Comparison of ENCODE assay signal across 1 cellular context in the genomic region with DNA sequence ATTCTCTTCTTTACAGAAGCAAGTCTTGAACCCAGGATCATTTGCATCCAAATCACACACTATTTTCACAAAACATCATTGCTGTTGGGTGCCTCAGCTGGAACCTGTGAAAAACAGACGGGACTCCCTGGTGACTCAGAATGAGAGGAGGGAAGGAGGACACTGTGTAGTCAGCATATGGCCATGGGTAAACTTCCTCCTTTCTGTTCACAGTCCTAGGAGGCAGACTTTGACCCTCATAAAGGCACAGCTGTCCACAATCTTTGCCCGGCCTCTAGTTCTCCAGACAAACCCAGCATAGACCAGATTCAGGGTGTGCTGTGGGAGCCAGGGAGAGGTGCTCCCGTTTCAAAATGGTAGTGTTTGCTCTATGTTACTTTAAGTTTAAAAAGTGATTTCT.
TF ChIP-seq lines count a peak whose summit lies in the region.

No MANE protein-coding gene starts in this region.

TF ChIP-seq in HepG2, 621 proteins besides CTCF, POLR2A, EP300 and RAD21 (continued from another document and continues in another):
- TF ChIP-seq, protein P1, sequence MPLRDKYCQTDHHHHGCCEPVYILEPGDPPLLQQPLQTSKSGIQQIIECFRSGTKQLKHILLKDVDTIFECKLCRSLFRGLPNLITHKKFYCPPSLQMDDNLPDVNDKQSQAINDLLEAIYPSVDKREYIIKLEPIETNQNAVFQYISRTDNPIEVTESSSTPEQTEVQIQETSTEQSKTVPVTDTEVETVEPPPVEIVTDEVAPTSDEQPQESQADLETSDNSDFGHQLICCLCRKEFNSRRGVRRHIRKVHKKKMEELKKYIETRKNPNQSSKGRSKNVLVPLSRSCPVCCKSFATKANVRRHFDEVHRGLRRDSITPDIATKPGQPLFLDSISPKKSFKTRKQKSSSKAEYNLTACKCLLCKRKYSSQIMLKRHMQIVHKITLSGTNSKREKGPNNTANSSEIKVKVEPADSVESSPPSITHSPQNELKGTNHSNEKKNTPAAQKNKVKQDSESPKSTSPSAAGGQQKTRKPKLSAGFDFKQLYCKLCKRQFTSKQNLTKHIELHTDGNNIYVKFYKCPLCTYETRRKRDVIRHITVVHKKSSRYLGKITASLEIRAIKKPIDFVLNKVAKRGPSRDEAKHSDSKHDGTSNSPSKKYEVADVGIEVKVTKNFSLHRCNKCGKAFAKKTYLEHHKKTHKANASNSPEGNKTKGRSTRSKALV (CRISPR knock-in tag; IDR thresholded peaks at IDR 0.05), result no peak
- TF ChIP-seq ZNF33B (CRISPR knock-in tag; IDR thresholded peaks at IDR 0.05), result no peak
- peak; percentile 78 for TF ChIP-seq HNF4A (CRISPR knock-in tag; IDR thresholded peaks at IDR 0.05)
- no peak for TF ChIP-seq ZNF816 (CRISPR knock-in tag; IDR thresholded peaks at IDR 0.05; ENCODE audit: borderline replicate concordance)
- peak; percentile 94 for TF ChIP-seq ZNF263 (CRISPR knock-in tag; IDR thresholded peaks at IDR 0.05)
- no peak for TF ChIP-seq ZNF451 (CRISPR knock-in tag; IDR thresholded peaks at IDR 0.05)
- TF ChIP-seq ZNF749 (CRISPR knock-in tag; IDR thresholded peaks at IDR 0.05; ENCODE audit: borderline replicate concordance), result no peak
- TF ChIP-seq RARA (CRISPR knock-in tag; IDR thresholded peaks at IDR 0.05), result peak; percentile 26; the same call in 1 of the 2 replicates
- no peak for TF ChIP-seq CCAR2 (optimal IDR thresholded peaks at IDR 0.05; ENCODE audit: low read depth, low read length)
- no peak for TF ChIP-seq SOX6 (IDR thresholded peaks at IDR 0.05)
- 0 out of 2 replicates have a peak, but pooled peaks have one; percentile 20 for TF ChIP-seq SOX6 (CRISPR knock-in tag; IDR thresholded peaks at IDR 0.05)
- TF ChIP-seq, protein P2, sequence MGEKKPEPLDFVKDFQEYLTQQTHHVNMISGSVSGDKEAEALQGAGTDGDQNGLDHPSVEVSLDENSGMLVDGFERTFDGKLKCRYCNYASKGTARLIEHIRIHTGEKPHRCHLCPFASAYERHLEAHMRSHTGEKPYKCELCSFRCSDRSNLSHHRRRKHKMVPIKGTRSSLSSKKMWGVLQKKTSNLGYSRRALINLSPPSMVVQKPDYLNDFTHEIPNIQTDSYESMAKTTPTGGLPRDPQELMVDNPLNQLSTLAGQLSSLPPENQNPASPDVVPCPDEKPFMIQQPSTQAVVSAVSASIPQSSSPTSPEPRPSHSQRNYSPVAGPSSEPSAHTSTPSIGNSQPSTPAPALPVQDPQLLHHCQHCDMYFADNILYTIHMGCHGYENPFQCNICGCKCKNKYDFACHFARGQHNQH (CRISPR knock-in tag; IDR thresholded peaks at IDR 0.05), result no peak; the same call in 1 of the 2 replicates
- peak; percentile 66 for TF ChIP-seq HNF4G (IDR thresholded peaks at IDR 0.05; ENCODE audit: borderline replicate concordance, low read depth, low read length)
- TF ChIP-seq HNF4G (CRISPR knock-in tag; IDR thresholded peaks at IDR 0.05; ENCODE audit: borderline replicate concordance, low read depth), result no peak
- no peak for TF ChIP-seq ZNF607 (CRISPR knock-in tag; IDR thresholded peaks at IDR 0.05; ENCODE audit: borderline replicate concordance)
- TF ChIP-seq, protein P3, sequence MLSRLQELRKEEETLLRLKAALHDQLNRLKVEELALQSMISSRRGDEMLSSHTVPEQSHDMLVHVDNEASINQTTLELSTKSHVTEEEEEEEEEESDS (CRISPR knock-in tag; IDR thresholded peaks at IDR 0.05; ENCODE audit: borderline replicate concordance), result no peak
- 0 out of 2 replicates have a peak, but pooled peaks have one; percentile 51 for TF ChIP-seq ZSCAN9 (CRISPR knock-in tag; IDR thresholded peaks at IDR 0.05; ENCODE audit: borderline replicate concordance)
- TF ChIP-seq ZFP36L2 (CRISPR knock-in tag; IDR thresholded peaks at IDR 0.05), result no peak
- TF ChIP-seq PCBP2 (optimal IDR thresholded peaks at IDR 0.05; ENCODE audit: low read depth, low read length, poor library complexity, severe bottlenecking), result no peak
- TF ChIP-seq MTA3 (CRISPR knock-in tag; IDR thresholded peaks at IDR 0.05), result no peak
- TF ChIP-seq, protein P4, sequence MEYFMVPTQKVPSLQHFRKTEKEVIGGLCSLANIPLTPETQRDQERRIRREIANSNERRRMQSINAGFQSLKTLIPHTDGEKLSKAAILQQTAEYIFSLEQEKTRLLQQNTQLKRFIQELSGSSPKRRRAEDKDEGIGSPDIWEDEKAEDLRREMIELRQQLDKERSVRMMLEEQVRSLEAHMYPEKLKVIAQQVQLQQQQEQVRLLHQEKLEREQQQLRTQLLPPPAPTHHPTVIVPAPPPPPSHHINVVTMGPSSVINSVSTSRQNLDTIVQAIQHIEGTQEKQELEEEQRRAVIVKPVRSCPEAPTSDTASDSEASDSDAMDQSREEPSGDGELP (IDR thresholded peaks at IDR 0.05; ENCODE audit: borderline replicate concordance, low read depth), result peak; percentile 89
- TF ChIP-seq ZZZ3 (CRISPR knock-in tag; IDR thresholded peaks at IDR 0.05; ENCODE audit: borderline replicate concordance), result no peak
- no peak for TF ChIP-seq MLLT10 (CRISPR knock-in tag; IDR thresholded peaks at IDR 0.05)
- no peak for TF ChIP-seq KLF15 (CRISPR knock-in tag; IDR thresholded peaks at IDR 0.05; ENCODE audit: borderline replicate concordance)
- TF ChIP-seq STAG1 (CRISPR knock-in tag; IDR thresholded peaks at IDR 0.05), result no peak
- TF ChIP-seq, protein P5, sequence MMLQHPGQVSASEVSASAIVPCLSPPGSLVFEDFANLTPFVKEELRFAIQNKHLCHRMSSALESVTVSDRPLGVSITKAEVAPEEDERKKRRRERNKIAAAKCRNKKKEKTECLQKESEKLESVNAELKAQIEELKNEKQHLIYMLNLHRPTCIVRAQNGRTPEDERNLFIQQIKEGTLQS (CRISPR knock-in tag; IDR thresholded peaks at IDR 0.05), result no peak
- no peak for TF ChIP-seq TGIF2 (CRISPR knock-in tag; IDR thresholded peaks at IDR 0.05)
- TF ChIP-seq ZNF878 (CRISPR knock-in tag; IDR thresholded peaks at IDR 0.05), result peak; percentile 54; the same call in 1 of the 2 replicates
- TF ChIP-seq ZNF619 (CRISPR knock-in tag; IDR thresholded peaks at IDR 0.05), result no peak
- TF ChIP-seq TBX3 (IDR thresholded peaks at IDR 0.05; ENCODE audit: borderline replicate concordance), result no peak
- TF ChIP-seq TCF7L2 (IDR thresholded peaks at IDR 0.05; ENCODE audit: low read depth, low read length), result no peak
- no peak for TF ChIP-seq ISX (CRISPR knock-in tag; conservative IDR thresholded peaks at IDR 0.05)
- no peak for TF ChIP-seq ZSCAN31 (CRISPR knock-in tag; IDR thresholded peaks at IDR 0.05; ENCODE audit: low read depth)
- TF ChIP-seq, protein P6, sequence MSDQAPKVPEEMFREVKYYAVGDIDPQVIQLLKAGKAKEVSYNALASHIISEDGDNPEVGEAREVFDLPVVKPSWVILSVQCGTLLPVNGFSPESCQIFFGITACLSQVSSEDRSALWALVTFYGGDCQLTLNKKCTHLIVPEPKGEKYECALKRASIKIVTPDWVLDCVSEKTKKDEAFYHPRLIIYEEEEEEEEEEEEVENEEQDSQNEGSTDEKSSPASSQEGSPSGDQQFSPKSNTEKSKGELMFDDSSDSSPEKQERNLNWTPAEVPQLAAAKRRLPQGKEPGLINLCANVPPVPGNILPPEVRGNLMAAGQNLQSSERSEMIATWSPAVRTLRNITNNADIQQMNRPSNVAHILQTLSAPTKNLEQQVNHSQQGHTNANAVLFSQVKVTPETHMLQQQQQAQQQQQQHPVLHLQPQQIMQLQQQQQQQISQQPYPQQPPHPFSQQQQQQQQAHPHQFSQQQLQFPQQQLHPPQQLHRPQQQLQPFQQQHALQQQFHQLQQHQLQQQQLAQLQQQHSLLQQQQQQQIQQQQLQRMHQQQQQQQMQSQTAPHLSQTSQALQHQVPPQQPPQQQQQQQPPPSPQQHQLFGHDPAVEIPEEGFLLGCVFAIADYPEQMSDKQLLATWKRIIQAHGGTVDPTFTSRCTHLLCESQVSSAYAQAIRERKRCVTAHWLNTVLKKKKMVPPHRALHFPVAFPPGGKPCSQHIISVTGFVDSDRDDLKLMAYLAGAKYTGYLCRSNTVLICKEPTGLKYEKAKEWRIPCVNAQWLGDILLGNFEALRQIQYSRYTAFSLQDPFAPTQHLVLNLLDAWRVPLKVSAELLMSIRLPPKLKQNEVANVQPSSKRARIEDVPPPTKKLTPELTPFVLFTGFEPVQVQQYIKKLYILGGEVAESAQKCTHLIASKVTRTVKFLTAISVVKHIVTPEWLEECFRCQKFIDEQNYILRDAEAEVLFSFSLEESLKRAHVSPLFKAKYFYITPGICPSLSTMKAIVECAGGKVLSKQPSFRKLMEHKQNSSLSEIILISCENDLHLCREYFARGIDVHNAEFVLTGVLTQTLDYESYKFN (CRISPR knock-in tag; conservative IDR thresholded peaks at IDR 0.05), result peak; percentile 72
- no peak for TF ChIP-seq ZNF703 (CRISPR knock-in tag; IDR thresholded peaks at IDR 0.05; ENCODE audit: borderline replicate concordance)
- TF ChIP-seq FOXC1 (CRISPR knock-in tag; IDR thresholded peaks at IDR 0.05; ENCODE audit: borderline replicate concordance), result no peak
- 0 out of 2 replicates have a peak, but pooled peaks have one; percentile 21 for TF ChIP-seq ZFY (CRISPR knock-in tag; IDR thresholded peaks at IDR 0.05)
- no peak for TF ChIP-seq ZSCAN21 (CRISPR knock-in tag; IDR thresholded peaks at IDR 0.05; ENCODE audit: borderline replicate concordance)
- no peak for TF ChIP-seq TRIM24 (CRISPR knock-in tag; IDR thresholded peaks at IDR 0.05)
- TF ChIP-seq XRCC5 (optimal IDR thresholded peaks at IDR 0.05; ENCODE audit: low read length), result peak; percentile 30
- no peak for TF ChIP-seq NFYB (CRISPR knock-in tag; IDR thresholded peaks at IDR 0.05)
- no peak for TF ChIP-seq SP1 (IDR thresholded peaks at IDR 0.05)
- TF ChIP-seq SP1 (CRISPR knock-in tag; IDR thresholded peaks at IDR 0.05), result no peak
- TF ChIP-seq THYN1 (CRISPR knock-in tag; IDR thresholded peaks at IDR 0.05; ENCODE audit: borderline replicate concordance, low read depth), result no peak
- no peak for TF ChIP-seq HCFC1 (IDR thresholded peaks at IDR 0.05; ENCODE audit: low read depth, low read length)
- TF ChIP-seq, protein P7, sequence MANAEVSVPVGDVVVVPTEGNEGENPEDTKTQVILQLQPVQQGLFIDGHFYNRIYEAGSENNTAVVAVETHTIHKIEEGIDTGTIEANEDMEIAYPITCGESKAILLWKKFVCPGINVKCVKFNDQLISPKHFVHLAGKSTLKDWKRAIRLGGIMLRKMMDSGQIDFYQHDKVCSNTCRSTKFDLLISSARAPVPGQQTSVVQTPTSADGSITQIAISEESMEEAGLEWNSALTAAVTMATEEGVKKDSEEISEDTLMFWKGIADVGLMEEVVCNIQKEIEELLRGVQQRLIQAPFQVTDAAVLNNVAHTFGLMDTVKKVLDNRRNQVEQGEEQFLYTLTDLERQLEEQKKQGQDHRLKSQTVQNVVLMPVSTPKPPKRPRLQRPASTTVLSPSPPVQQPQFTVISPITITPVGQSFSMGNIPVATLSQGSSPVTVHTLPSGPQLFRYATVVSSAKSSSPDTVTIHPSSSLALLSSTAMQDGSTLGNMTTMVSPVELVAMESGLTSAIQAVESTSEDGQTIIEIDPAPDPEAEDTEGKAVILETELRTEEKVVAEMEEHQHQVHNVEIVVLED (CRISPR knock-in tag; IDR thresholded peaks at IDR 0.05; ENCODE audit: borderline replicate concordance), result no peak
- TF ChIP-seq, protein P8, sequence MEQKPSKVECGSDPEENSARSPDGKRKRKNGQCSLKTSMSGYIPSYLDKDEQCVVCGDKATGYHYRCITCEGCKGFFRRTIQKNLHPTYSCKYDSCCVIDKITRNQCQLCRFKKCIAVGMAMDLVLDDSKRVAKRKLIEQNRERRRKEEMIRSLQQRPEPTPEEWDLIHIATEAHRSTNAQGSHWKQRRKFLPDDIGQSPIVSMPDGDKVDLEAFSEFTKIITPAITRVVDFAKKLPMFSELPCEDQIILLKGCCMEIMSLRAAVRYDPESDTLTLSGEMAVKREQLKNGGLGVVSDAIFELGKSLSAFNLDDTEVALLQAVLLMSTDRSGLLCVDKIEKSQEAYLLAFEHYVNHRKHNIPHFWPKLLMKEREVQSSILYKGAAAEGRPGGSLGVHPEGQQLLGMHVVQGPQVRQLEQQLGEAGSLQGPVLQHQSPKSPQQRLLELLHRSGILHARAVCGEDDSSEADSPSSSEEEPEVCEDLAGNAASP (CRISPR knock-in tag; IDR thresholded peaks at IDR 0.05; ENCODE audit: borderline replicate concordance), result 0 out of 2 replicates have a peak, but pooled peaks have one; percentile 24
- TF ChIP-seq ZMYM2 (CRISPR knock-in tag; IDR thresholded peaks at IDR 0.05), result no peak
- TF ChIP-seq KDM4B (CRISPR knock-in tag; IDR thresholded peaks at IDR 0.05), result no peak
- no peak for TF ChIP-seq ELF4 (CRISPR knock-in tag; IDR thresholded peaks at IDR 0.05; ENCODE audit: borderline replicate concordance)
- no peak for TF ChIP-seq ZNF772 (CRISPR knock-in tag; IDR thresholded peaks at IDR 0.05)
- TF ChIP-seq, protein P9, sequence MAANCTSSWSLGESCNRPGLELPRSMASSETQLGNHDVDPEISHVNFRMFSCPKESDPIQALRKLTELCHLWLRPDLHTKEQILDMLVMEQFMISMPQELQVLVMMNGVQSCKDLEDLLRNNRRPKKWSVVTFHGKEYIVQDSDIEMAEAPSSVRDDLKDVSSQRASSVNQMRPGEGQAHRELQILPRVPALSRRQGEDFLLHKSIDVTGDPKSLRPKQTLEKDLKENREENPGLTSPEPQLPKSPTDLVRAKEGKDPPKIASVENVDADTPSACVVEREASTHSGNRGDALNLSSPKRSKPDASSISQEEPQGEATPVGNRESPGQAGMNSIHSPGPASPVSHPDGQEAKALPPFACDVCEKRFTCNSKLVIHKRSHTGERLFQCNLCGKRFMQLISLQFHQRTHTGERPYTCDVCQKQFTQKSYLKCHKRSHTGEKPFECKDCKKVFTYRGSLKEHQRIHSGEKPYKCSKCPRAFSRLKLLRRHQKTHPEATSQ (CRISPR knock-in tag; IDR thresholded peaks at IDR 0.05; ENCODE audit: borderline replicate concordance), result no peak
- TF ChIP-seq, protein P10, sequence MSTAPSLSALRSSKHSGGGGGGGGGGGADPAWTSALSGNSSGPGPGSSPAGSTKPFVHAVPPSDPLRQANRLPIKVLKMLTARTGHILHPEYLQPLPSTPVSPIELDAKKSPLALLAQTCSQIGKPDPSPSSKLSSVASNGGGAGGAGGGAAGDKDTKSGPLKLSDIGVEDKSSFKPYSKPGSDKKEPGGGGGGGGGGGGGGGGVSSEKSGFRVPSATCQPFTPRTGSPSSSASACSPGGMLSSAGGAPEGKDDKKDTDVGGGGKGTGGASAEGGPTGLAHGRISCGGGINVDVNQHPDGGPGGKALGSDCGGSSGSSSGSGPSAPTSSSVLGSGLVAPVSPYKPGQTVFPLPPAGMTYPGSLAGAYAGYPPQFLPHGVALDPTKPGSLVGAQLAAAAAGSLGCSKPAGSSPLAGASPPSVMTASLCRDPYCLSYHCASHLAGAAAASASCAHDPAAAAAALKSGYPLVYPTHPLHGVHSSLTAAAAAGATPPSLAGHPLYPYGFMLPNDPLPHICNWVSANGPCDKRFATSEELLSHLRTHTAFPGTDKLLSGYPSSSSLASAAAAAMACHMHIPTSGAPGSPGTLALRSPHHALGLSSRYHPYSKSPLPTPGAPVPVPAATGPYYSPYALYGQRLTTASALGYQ (CRISPR knock-in tag; IDR thresholded peaks at IDR 0.05), result no peak
- no peak for TF ChIP-seq ZNF605 (CRISPR knock-in tag; IDR thresholded peaks at IDR 0.05)
- TF ChIP-seq SNRNP70 (IDR thresholded peaks at IDR 0.05; ENCODE audit: low read depth, low read length), result no peak
